In genomic region chr13:99501952-99502310, GRCh38 we compare ENCODE assay signal across 8 cellular contexts. TPM values are rescaled to one million over a fixed set of nuclear protein-coding genes. Genes with fewer than 3 reads are reported as not detected.
DNase-seq lines count a peak whose midpoint lies in the region; ATAC-seq and TF ChIP-seq lines count a peak whose summit lies in the region.

No MANE protein-coding gene starts in this region.

- ATAC-seq in right lobe of liver = peak in 2 of 4 donors; percentile 2 to 3

- peak overlapping the region; percentile 54 for H3K27ac ChIP-seq in SJSA1
- H3K27ac ChIP-seq in caudate nucleus (ENCODE audit: low read depth, low read length) = peak overlapping the region; percentile 84
- peak overlapping the region; percentile 69 to 83 (median 76) for H3K27ac ChIP-seq in right lobe of liver
- H3K27ac ChIP-seq in thyroid gland = peak overlapping the region in 2 of 3 donors; percentile 75 to 90

- no peak for TF ChIP-seq CTCF in right lobe of liver (IDR thresholded peaks at IDR 0.05)
- TF ChIP-seq CTCF in thyroid gland (IDR thresholded peaks at IDR 0.05) = no peak

- 0% methylated on average over 14 of the region's 14 CpGs for WGBS in right lobe of liver (ENCODE audit: insufficient coverage, low coverage, low lambda C conversion rate, missing lambda C conversion rate)
- 0 to 1% methylated on average over 13 to 14 of the region's 14 CpGs for WGBS in thyroid gland, 2 donors

- TF ChIP-seq POLR2A in right lobe of liver (IDR thresholded peaks at IDR 0.05) (no peak), thyroid gland (IDR thresholded peaks at IDR 0.05) (no peak)

- DNase-seq in NCI-H82 (lab: John Stamatoyannopoulos, UW) (peak; percentile 59), NCI-H82 treated with DMSO at 0.1 percent for 48 hours (lab: John Stamatoyannopoulos, UW; ENCODE audit: unreplicated experiment) (no peak), SJSA1 (ENCODE audit: low read depth in 1 of 2, low spot score in 2 of 2) (peak; percentile 69 to 78), caudate nucleus (lab: John Stamatoyannopoulos, UW) (peak in 3 of 61 donors; percentile 2 to 45 (median 12)), right lobe of liver (peak; percentile 33 to 63 (median 54)), thyroid gland (peak; percentile 28 to 37), NCI-H1694 treated with DMSO at 0.1 percent for 48 hours (lab: John Stamatoyannopoulos, UW) (no peak), DMS114 treated with DMSO at 0.1 percent for 48 hours (lab: John Stamatoyannopoulos, UW; ENCODE audit: unreplicated experiment) (no peak)

- intact Hi-C loops in right lobe of liver (cut with DNase I) = no loop called here
- intact Hi-C loops in thyroid gland (cut with DNase I) = loop anchor here (10.0 kb wide), 1 partner anchor 103 kb away; the partner anchor contains the start of gene CLYBL

- peak overlapping the region; percentile 80 for H3K4me3 ChIP-seq in SJSA1
- H3K4me3 ChIP-seq in right lobe of liver = peak overlapping the region; percentile 60 to 78 (median 70)
- peak overlapping the region; percentile 70 to 100 (median 95) for H3K4me3 ChIP-seq in thyroid gland (replicated peaks in 1 of 3)

- peaks cover 15% of the 10 kb centered on the region for H3K36me3 ChIP-seq in SJSA1
- no peaks in the 10 kb centered on the region for H3K36me3 ChIP-seq in right lobe of liver
- H3K36me3 ChIP-seq in thyroid gland = no peaks in the 10 kb centered on the region

- H3K9me3 ChIP-seq in SJSA1 (replicated peaks) = no peaks in the 10 kb centered on the region
- H3K9me3 ChIP-seq in right lobe of liver = no peaks in the 10 kb centered on the region
- H3K9me3 ChIP-seq in thyroid gland = no peaks in the 10 kb centered on the region

- H3K4me1 ChIP-seq in SJSA1 (replicated peaks) (peaks cover 52% of the 10 kb centered on the region), right lobe of liver (peaks cover 0 to 61% (median 20%) of the 10 kb centered on the region in 4 donors), thyroid gland (peaks cover 23 to 53% of the 10 kb centered on the region in 2 donors)

- H3K27me3 ChIP-seq in SJSA1 (replicated peaks) (no peaks in the 10 kb centered on the region), right lobe of liver (no peaks in the 10 kb centered on the region), thyroid gland (no peaks in the 10 kb centered on the region)

RNA-seq across cellular contexts. Expression of gene TM9SF2, which starts 0.7 kb away (rescaled TPM):
- total RNA-seq in SJSA1 (2014; rRNA removed; shearing (Covaris generic)) = 686 and 846 TPM in 2 replicates
- 100 to 1,000 TPM in 1 of 6 experiments, 10 to 100 TPM in 5; 83.6 to 102 (median 92.2) TPM for total RNA-seq in right lobe of liver
- total RNA-seq in thyroid gland = 100 to 1,000 TPM; 185 to 207 (median 200) TPM

Comparison
In these comparisons a context has a peak if more than half of its experiments do, and no peak if none do; other contexts are left out.
1. DNase-seq: peak in NCI-H82 (single experiment), SJSA1 (2 of 2), right lobe of liver (3 of 3) and thyroid gland (2 of 2); none in NCI-H82 treated with DMSO at 0.1 percent for 48 hours (single experiment), NCI-H1694 treated with DMSO at 0.1 percent for 48 hours (single experiment) and DMS114 treated with DMSO at 0.1 percent for 48 hours (single experiment).
2. Peak in every context shown above with its lines, with median percentiles within 50 percentile points of each other: H3K27ac ChIP-seq and H3K4me3 ChIP-seq.